Comparison of ENCODE assay signal across 10 cellular contexts in genomic region chr17:38873646-38874380, GRCh38. TPM values are rescaled to one million over a fixed set of nuclear protein-coding genes. Genes with fewer than 3 reads are reported as not detected.
DNase-seq lines count a peak whose midpoint lies in the region; ATAC-seq, FAIRE-seq and TF ChIP-seq lines count a peak whose summit lies in the region.
"Had no signal": no experiment of that assay in that cellular context is flagged by ENCODE, and none has a peak within 500 bp of the region (broad histone marks: within the 10 kb centered on the region; RNA-seq: fewer than 3 reads in every experiment).

No MANE protein-coding gene starts in this region.

- H3K27ac ChIP-seq in SK-N-MC: peak overlapping the region; percentile 95
- peak overlapping the region; percentile 4 for H3K27ac ChIP-seq in smooth muscle cell (ENCODE audit: low read depth)

- intact Hi-C loops in left ventricle myocardium superior (cut with micrococcal nuclease): no loop called here

- peaks cover 32% of the 10 kb centered on the region for H3K4me1 ChIP-seq in smooth muscle cell (ENCODE audit: low read depth)

- H3K4me3 ChIP-seq in SK-N-MC: no peak overlapping the region
- peak overlapping the region; percentile 13 for H3K4me3 ChIP-seq in smooth muscle cell

- H3K9me3 ChIP-seq in SK-N-MC (ENCODE audit: low read depth, low read length): no peaks in the 10 kb centered on the region
- no peaks in the 10 kb centered on the region for H3K9me3 ChIP-seq in smooth muscle cell (replicated peaks; ENCODE audit: low read depth)
- H3K9me3 ChIP-seq: right lobe of liver had no signal

- no peak overlapping the region for H2AFZ ChIP-seq in smooth muscle cell (ENCODE audit: low read depth)

- DNase-seq in ELR (ENCODE audit: low read depth) (peak; percentile 52), SK-N-MC (ENCODE audit: low read depth, low spot score) (no peak), left ventricle myocardium superior (peak; percentile 21), smooth muscle cell (lab: John Stamatoyannopoulos, UW; ENCODE audit: unreplicated experiment) (no peak), NCI-H2081 treated with DMSO at 0.1 percent for 48 hours (lab: John Stamatoyannopoulos, UW) (no peak), GM19239 (ENCODE audit: insufficient read length, low spot score) (no peak), NCI-H2196 (lab: John Stamatoyannopoulos, UW; ENCODE audit: unreplicated experiment) (no peak)
- DNase-seq: activated CD4-positive, CD25-positive, alpha-beta regulatory T cell had no signal

- H3K9ac ChIP-seq in SK-N-MC (ENCODE audit: insufficient read length): no peak overlapping the region
- H3K9ac ChIP-seq in smooth muscle cell (ENCODE audit: low read depth): no peak overlapping the region

- WGBS in smooth muscle cell (ENCODE audit: low lambda C conversion rate): 69% methylated on average over 8 of the region's 8 CpGs

- no peak for FAIRE-seq in GM19239 (lab: Jason Lieb, UNC)

- 0 out of 2 replicates have a peak, but pooled peaks cover 9% of the 10 kb centered on the region for H3K36me3 ChIP-seq in SK-N-MC (ENCODE audit: insufficient read depth, low read length)
- no peaks in the 10 kb centered on the region for H3K36me3 ChIP-seq in smooth muscle cell (ENCODE audit: low read depth)

- peaks cover 19% of the 10 kb centered on the region for H3F3A ChIP-seq in smooth muscle cell (ENCODE audit: low read depth)

- ATAC-seq in left ventricle myocardium superior (no peak), HG02642 (IDR thresholded peaks at IDR 0.05; ENCODE audit: poor library complexity, unreplicated experiment) (no peak)

- no peak for TF ChIP-seq CTCF in smooth muscle cell (IDR thresholded peaks at IDR 0.05; ENCODE audit: borderline replicate concordance, insufficient read depth, poor library complexity, severe bottlenecking)

- no peaks in the 10 kb centered on the region for H3K27me3 ChIP-seq in smooth muscle cell (ENCODE audit: low read depth)
- H3K27me3 ChIP-seq: right lobe of liver had no signal

- H3K4me2 ChIP-seq in smooth muscle cell: peak overlapping the region; percentile 97

- peaks cover 87% of the 10 kb centered on the region for H3K79me2 ChIP-seq in smooth muscle cell (ENCODE audit: low read depth)

- peaks cover 81% of the 10 kb centered on the region for H4K20me1 ChIP-seq in smooth muscle cell (ENCODE audit: low read depth)

RNA-seq across cellular contexts. Expression of gene LASP1, which starts 4.0 kb away (rescaled TPM):
- total RNA-seq in left ventricle myocardium superior (28.4 TPM), smooth muscle cell (108 and 133 TPM in 2 replicates)
- 120 and 130 TPM in 2 replicates for polyA plus RNA-seq in smooth muscle cell

RNA-seq across cellular contexts. Expression of gene RPL23, which starts 20.3 kb away (rescaled TPM):
- total RNA-seq in left ventricle myocardium superior (799 TPM), smooth muscle cell (1,675 and 1,715 TPM in 2 replicates)
- 435 and 499 TPM in 2 replicates for polyA plus RNA-seq in smooth muscle cell

RNA-seq across cellular contexts. Expression of gene CWC25, which starts 48.7 kb away (rescaled TPM):
- total RNA-seq in left ventricle myocardium superior (10.0 TPM), smooth muscle cell (9.2 and 26.0 TPM in 2 replicates)
- polyA plus RNA-seq in smooth muscle cell: 11.0 and 17.2 TPM in 2 replicates

Comparison
In these comparisons a context has a peak if more than half of its experiments do, and no peak if none do; other contexts are left out.
1. DNase-seq: peak in ELR (single experiment) and left ventricle myocardium superior (single experiment); none in SK-N-MC (single experiment), smooth muscle cell (single experiment), NCI-H2081 treated with DMSO at 0.1 percent for 48 hours (single experiment), GM19239 (single experiment) and NCI-H2196 (single experiment).